ENCODE assay signal across 1 cellular context in genomic region chr20:50344232-50345071, GRCh38.
A peak's percentile ranks its signal among the peaks of the same experiment; 100 is the strongest.
TF ChIP-seq lines count a peak whose summit lies in the region.

No MANE protein-coding gene starts in this region.

TF ChIP-seq in H1, 55 proteins besides CTCF, POLR2A, EP300 and RAD21 (continued from another document):
- TF ChIP-seq, protein P1, sequence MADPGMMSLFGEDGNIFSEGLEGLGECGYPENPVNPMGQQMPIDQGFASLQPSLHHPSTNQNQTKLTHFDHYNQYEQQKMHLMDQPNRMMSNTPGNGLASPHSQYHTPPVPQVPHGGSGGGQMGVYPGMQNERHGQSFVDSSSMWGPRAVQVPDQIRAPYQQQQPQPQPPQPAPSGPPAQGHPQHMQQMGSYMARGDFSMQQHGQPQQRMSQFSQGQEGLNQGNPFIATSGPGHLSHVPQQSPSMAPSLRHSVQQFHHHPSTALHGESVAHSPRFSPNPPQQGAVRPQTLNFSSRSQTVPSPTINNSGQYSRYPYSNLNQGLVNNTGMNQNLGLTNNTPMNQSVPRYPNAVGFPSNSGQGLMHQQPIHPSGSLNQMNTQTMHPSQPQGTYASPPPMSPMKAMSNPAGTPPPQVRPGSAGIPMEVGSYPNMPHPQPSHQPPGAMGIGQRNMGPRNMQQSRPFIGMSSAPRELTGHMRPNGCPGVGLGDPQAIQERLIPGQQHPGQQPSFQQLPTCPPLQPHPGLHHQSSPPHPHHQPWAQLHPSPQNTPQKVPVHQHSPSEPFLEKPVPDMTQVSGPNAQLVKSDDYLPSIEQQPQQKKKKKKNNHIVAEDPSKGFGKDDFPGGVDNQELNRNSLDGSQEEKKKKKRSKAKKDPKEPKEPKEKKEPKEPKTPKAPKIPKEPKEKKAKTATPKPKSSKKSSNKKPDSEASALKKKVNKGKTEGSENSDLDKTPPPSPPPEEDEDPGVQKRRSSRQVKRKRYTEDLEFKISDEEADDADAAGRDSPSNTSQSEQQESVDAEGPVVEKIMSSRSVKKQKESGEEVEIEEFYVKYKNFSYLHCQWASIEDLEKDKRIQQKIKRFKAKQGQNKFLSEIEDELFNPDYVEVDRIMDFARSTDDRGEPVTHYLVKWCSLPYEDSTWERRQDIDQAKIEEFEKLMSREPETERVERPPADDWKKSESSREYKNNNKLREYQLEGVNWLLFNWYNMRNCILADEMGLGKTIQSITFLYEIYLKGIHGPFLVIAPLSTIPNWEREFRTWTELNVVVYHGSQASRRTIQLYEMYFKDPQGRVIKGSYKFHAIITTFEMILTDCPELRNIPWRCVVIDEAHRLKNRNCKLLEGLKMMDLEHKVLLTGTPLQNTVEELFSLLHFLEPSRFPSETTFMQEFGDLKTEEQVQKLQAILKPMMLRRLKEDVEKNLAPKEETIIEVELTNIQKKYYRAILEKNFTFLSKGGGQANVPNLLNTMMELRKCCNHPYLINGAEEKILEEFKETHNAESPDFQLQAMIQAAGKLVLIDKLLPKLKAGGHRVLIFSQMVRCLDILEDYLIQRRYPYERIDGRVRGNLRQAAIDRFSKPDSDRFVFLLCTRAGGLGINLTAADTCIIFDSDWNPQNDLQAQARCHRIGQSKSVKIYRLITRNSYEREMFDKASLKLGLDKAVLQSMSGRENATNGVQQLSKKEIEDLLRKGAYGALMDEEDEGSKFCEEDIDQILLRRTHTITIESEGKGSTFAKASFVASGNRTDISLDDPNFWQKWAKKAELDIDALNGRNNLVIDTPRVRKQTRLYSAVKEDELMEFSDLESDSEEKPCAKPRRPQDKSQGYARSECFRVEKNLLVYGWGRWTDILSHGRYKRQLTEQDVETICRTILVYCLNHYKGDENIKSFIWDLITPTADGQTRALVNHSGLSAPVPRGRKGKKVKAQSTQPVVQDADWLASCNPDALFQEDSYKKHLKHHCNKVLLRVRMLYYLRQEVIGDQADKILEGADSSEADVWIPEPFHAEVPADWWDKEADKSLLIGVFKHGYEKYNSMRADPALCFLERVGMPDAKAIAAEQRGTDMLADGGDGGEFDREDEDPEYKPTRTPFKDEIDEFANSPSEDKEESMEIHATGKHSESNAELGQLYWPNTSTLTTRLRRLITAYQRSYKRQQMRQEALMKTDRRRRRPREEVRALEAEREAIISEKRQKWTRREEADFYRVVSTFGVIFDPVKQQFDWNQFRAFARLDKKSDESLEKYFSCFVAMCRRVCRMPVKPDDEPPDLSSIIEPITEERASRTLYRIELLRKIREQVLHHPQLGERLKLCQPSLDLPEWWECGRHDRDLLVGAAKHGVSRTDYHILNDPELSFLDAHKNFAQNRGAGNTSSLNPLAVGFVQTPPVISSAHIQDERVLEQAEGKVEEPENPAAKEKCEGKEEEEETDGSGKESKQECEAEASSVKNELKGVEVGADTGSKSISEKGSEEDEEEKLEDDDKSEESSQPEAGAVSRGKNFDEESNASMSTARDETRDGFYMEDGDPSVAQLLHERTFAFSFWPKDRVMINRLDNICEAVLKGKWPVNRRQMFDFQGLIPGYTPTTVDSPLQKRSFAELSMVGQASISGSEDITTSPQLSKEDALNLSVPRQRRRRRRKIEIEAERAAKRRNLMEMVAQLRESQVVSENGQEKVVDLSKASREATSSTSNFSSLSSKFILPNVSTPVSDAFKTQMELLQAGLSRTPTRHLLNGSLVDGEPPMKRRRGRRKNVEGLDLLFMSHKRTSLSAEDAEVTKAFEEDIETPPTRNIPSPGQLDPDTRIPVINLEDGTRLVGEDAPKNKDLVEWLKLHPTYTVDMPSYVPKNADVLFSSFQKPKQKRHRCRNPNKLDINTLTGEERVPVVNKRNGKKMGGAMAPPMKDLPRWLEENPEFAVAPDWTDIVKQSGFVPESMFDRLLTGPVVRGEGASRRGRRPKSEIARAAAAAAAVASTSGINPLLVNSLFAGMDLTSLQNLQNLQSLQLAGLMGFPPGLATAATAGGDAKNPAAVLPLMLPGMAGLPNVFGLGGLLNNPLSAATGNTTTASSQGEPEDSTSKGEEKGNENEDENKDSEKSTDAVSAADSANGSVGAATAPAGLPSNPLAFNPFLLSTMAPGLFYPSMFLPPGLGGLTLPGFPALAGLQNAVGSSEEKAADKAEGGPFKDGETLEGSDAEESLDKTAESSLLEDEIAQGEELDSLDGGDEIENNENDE (IDR thresholded peaks at IDR 0.05; ENCODE audit: insufficient replicate concordance, low read length) = no peak
- no peak for TF ChIP-seq SAP30 (IDR thresholded peaks at IDR 0.05; ENCODE audit: insufficient read depth, insufficient replicate concordance, low read length)
- TF ChIP-seq HDAC2 (IDR thresholded peaks at IDR 0.05; ENCODE audit: borderline replicate concordance in 1 of 2, low read depth in 2 of 2, low read length in 2 of 2) = peak in 1 of 2 experiments; percentile 86; a peak in 2 of 4 replicates
- TF ChIP-seq TAF1 (IDR thresholded peaks at IDR 0.05; ENCODE audit: low read depth, low read length) = no peak
